In genomic region chr1:1540817-1541628, GRCh38 we compare ENCODE assay signal across 9 cellular contexts. TPM values are rescaled to one million over a fixed set of nuclear protein-coding genes. Genes with fewer than 3 reads are reported as not detected.
DNase-seq lines count a peak whose midpoint lies in the region; ATAC-seq and TF ChIP-seq lines count a peak whose summit lies in the region.
"Had no signal": no experiment of that assay in that cellular context is flagged by ENCODE, and none has a peak within 500 bp of the region (broad histone marks: within the 10 kb centered on the region; RNA-seq: fewer than 3 reads in every experiment).

No MANE protein-coding gene starts in this region.

- H3K27me3 Mint-ChIP-seq in activated CD4-positive, alpha-beta T cell treated with anti-CD3 and anti-CD28 coated beads for 36 hours = no peaks in the 10 kb centered on the region
- H3K27me3 Mint-ChIP-seq in activated CD4-positive, alpha-beta T cell treated with anti-CD3 and anti-CD28 coated beads, Interleukin-2, amount 10 ng/mL, durations not matched to agents 24 days and 14 days = peaks cover 1% of the 10 kb centered on the region
- H3K27me3 Mint-ChIP-seq in endothelial cell (ENCODE audit: unreplicated experiment) = peaks cover 22% of the 10 kb centered on the region

- WGBS in mesodermal cell (ENCODE audit: insufficient coverage in 2 of 2), 2 experiments = 61 to 67% methylated on average over 52 to 53 of the region's 53 CpGs
- 50 to 69% methylated on average over 9 to 23 of the region's 53 CpGs for WGBS in thyroid gland, 2 donors
- WGBS in lower leg skin, 2 donors = 55 to 57% methylated on average over 33 to 52 of the region's 53 CpGs

- H3K36me3 Mint-ChIP-seq in activated CD4-positive, alpha-beta T cell treated with anti-CD3 and anti-CD28 coated beads for 36 hours (ENCODE audit: low read depth) = peaks cover 10% of the 10 kb centered on the region
- H3K36me3 Mint-ChIP-seq in activated CD4-positive, alpha-beta T cell treated with anti-CD3 and anti-CD28 coated beads, Interleukin-2, amount 10 ng/mL, durations not matched to agents 24 days and 14 days (ENCODE audit: low read depth) = peaks cover 22% of the 10 kb centered on the region
- H3K36me3 Mint-ChIP-seq in endothelial cell (ENCODE audit: low read depth, unreplicated experiment) = peaks cover 15% of the 10 kb centered on the region

- H3K4me1 ChIP-seq in mesodermal cell (ENCODE audit: control insufficient read depth, insufficient read depth, low read length, poor library complexity, severe bottlenecking) (peaks cover 9% of the 10 kb centered on the region), thyroid gland (peaks cover 23 to 35% of the 10 kb centered on the region in 2 donors)

- no peaks in the 10 kb centered on the region for H3K9me3 Mint-ChIP-seq in activated CD4-positive, alpha-beta T cell treated with anti-CD3 and anti-CD28 coated beads for 36 hours (ENCODE audit: low read depth)
- H3K9me3 Mint-ChIP-seq in activated CD4-positive, alpha-beta T cell treated with anti-CD3 and anti-CD28 coated beads, Interleukin-2, amount 10 ng/mL, durations not matched to agents 24 days and 14 days = no peaks in the 10 kb centered on the region
- H3K9me3 Mint-ChIP-seq in endothelial cell (ENCODE audit: unreplicated experiment) = no peaks in the 10 kb centered on the region

- no peak overlapping the region for H3K27ac Mint-ChIP-seq in activated CD4-positive, alpha-beta T cell treated with anti-CD3 and anti-CD28 coated beads for 36 hours
- H3K27ac Mint-ChIP-seq in activated CD4-positive, alpha-beta T cell treated with anti-CD3 and anti-CD28 coated beads, Interleukin-2, amount 10 ng/mL, durations not matched to agents 24 days and 14 days = no peak overlapping the region
- H3K27ac Mint-ChIP-seq in endothelial cell (ENCODE audit: unreplicated experiment) = peak overlapping the region; percentile 42

- no peak for ATAC-seq in activated CD4-positive, alpha-beta T cell treated with anti-CD3 and anti-CD28 coated beads for 36 hours

- intact Hi-C loops in activated CD4-positive, alpha-beta T cell treated with anti-CD3 and anti-CD28 coated beads for 36 hours (cut with DNase I, micrococcal nuclease) = no loop called here
- intact Hi-C loops in activated CD4-positive, alpha-beta T cell treated with anti-CD3 and anti-CD28 coated beads, Interleukin-2, amount 10 ng/mL, durations not matched to agents 24 days and 14 days (cut with micrococcal nuclease) = no loop called here
- intact Hi-C loops in thyroid gland (cut with DNase I) (no loop called here), lower leg skin (cut with DNase I; ENCODE audit: low total_unique reads) (loop anchor here (5.0 kb wide), 1 partner anchor 1831 kb away; no protein-coding TSS in a partner anchor)

- H3K9me3 ChIP-seq in mesodermal cell (ENCODE audit: control insufficient read depth, low read length) = no peaks in the 10 kb centered on the region
- no peaks in the 10 kb centered on the region for H3K9me3 ChIP-seq in thyroid gland

- H3K4me1 Mint-ChIP-seq in activated CD4-positive, alpha-beta T cell treated with anti-CD3 and anti-CD28 coated beads for 36 hours = no peaks in the 10 kb centered on the region
- peaks cover 1% of the 10 kb centered on the region for H3K4me1 Mint-ChIP-seq in activated CD4-positive, alpha-beta T cell treated with anti-CD3 and anti-CD28 coated beads, Interleukin-2, amount 10 ng/mL, durations not matched to agents 24 days and 14 days
- H3K4me1 Mint-ChIP-seq in endothelial cell (ENCODE audit: unreplicated experiment) = peaks cover 8% of the 10 kb centered on the region

- POLR2A ChIA-PET in activated CD4-positive, alpha-beta T cell treated with anti-CD3 and anti-CD28 coated beads for 36 hours (lab: Charles Lee) = no interaction called here

- no peaks in the 10 kb centered on the region for H3K27me3 ChIP-seq in thyroid gland

- DNase-seq in activated CD4-positive, alpha-beta T cell treated with anti-CD3 and anti-CD28 coated beads for 36 hours = no peak
- no peak for DNase-seq in activated CD4-positive, alpha-beta T cell treated with anti-CD3 and anti-CD28 coated beads, Interleukin-2, amount 10 ng/mL, durations not matched to agents 24 days and 14 days
- DNase-seq in endothelial cell (ENCODE audit: low spot score) (no peak), thyroid gland (no peak), lower leg skin (ENCODE audit: low spot score in 2 of 2) (no peak), pons (ENCODE audit: low spot score) (no peak), GDM1 (lab: John Stamatoyannopoulos, UW) (no peak)

- no peak for TF ChIP-seq CTCF in endothelial cell (IDR thresholded peaks at IDR 0.05; ENCODE audit: unreplicated experiment)
- TF ChIP-seq CTCF in thyroid gland (IDR thresholded peaks at IDR 0.05) = no peak
- no peak for TF ChIP-seq CTCF in lower leg skin (IDR thresholded peaks at IDR 0.05)

- peak overlapping the region; percentile 30 for H3K4me3 Mint-ChIP-seq in activated CD4-positive, alpha-beta T cell treated with anti-CD3 and anti-CD28 coated beads for 36 hours
- H3K4me3 Mint-ChIP-seq in activated CD4-positive, alpha-beta T cell treated with anti-CD3 and anti-CD28 coated beads, Interleukin-2, amount 10 ng/mL, durations not matched to agents 24 days and 14 days = no peak overlapping the region
- H3K4me3 Mint-ChIP-seq in endothelial cell (ENCODE audit: unreplicated experiment) = peak overlapping the region; percentile 60

- peak overlapping the region; percentile 44 for H3K4me3 ChIP-seq in mesodermal cell (ENCODE audit: extremely low read depth, insufficient read depth, low read length, poor library complexity, severe bottlenecking)
- H3K4me3 ChIP-seq in thyroid gland (replicated peaks in 1 of 3) = peak overlapping the region in 1 of 3 donors; percentile 59
- no peak overlapping the region for H3K4me3 ChIP-seq in lower leg skin (ENCODE audit: low read depth, poor library complexity, severe bottlenecking)

- H3K36me3 ChIP-seq in mesodermal cell (ENCODE audit: control insufficient read depth, insufficient read depth, low read length) = peaks cover 48% of the 10 kb centered on the region
- H3K36me3 ChIP-seq in thyroid gland = peaks cover 4 to 5% of the 10 kb centered on the region in 2 donors

- TF ChIP-seq POLR2A in thyroid gland (IDR thresholded peaks at IDR 0.05) = no peak
- TF ChIP-seq POLR2A in lower leg skin (IDR thresholded peaks at IDR 0.05) = no peak

- H3K27ac ChIP-seq in mesodermal cell (ENCODE audit: low read depth, low read length, severe bottlenecking) (no peak overlapping the region), thyroid gland (peak overlapping the region; percentile 38 to 66 (median 64))

- CTCF ChIA-PET in activated CD4-positive, alpha-beta T cell treated with anti-CD3 and anti-CD28 coated beads for 36 hours (lab: Charles Lee) = no interaction called here

RNA-seq across cellular contexts. Expression of gene TMEM240, which starts 0.6 kb away (rescaled TPM):
- under 1 TPM; 0.42 to 0.46 TPM for total RNA-seq in activated CD4-positive, alpha-beta T cell treated with anti-CD3 and anti-CD28 coated beads for 36 hours
- 0.52 TPM in 1 of 2 replicates, not detected in the other for total RNA-seq in activated CD4-positive, alpha-beta T cell treated with anti-CD3 and anti-CD28 coated beads, Interleukin-2, amount 10 ng/mL, durations not matched to agents 24 days and 14 days
- total RNA-seq in endothelial cell (ENCODE audit: unreplicated experiment) (6.6 TPM), thyroid gland (1 to 10 TPM; 1.2 to 4.5 (median 1.3) TPM), lower leg skin (1 to 10 TPM in 2 of 4 donors, under 1 TPM in 1, not detected in 1; 0.57 to 2.6 (median 2.0) TPM)
- 9.3 TPM for polyA plus RNA-seq in mesodermal cell (2013, experiment 1 of 2)
- 8.6 TPM for polyA plus RNA-seq in mesodermal cell (2013, experiment 2 of 2)
- total RNA-seq: A172 had no signal

RNA-seq across cellular contexts. Expression of gene ATAD3A, which starts 29.1 kb away (rescaled TPM):
- total RNA-seq in activated CD4-positive, alpha-beta T cell treated with anti-CD3 and anti-CD28 coated beads for 36 hours = 10 to 100 TPM; 39.9 to 42.9 TPM
- total RNA-seq in activated CD4-positive, alpha-beta T cell treated with anti-CD3 and anti-CD28 coated beads, Interleukin-2, amount 10 ng/mL, durations not matched to agents 24 days and 14 days = 102 and 107 TPM in 2 replicates
- total RNA-seq in endothelial cell (ENCODE audit: unreplicated experiment) = 30.4 TPM
- 34.4 TPM for polyA plus RNA-seq in mesodermal cell (2013, experiment 1 of 2)
- polyA plus RNA-seq in mesodermal cell (2013, experiment 2 of 2) = 30.2 TPM
- total RNA-seq in thyroid gland = 10 to 100 TPM; 21.6 to 34.2 (median 28.5) TPM
- total RNA-seq in lower leg skin = 10 to 100 TPM; 23.2 to 33.3 (median 26.9) TPM

RNA-seq across cellular contexts. Expression of gene SSU72, which starts 33.6 kb away (rescaled TPM):
- 100 to 1,000 TPM; 105 to 123 TPM for total RNA-seq in activated CD4-positive, alpha-beta T cell treated with anti-CD3 and anti-CD28 coated beads for 36 hours
- 134 TPM in 2 replicates for total RNA-seq in activated CD4-positive, alpha-beta T cell treated with anti-CD3 and anti-CD28 coated beads, Interleukin-2, amount 10 ng/mL, durations not matched to agents 24 days and 14 days
- total RNA-seq in endothelial cell (ENCODE audit: unreplicated experiment) (114 TPM), thyroid gland (100 to 1,000 TPM; 204 to 294 (median 241) TPM), lower leg skin (100 to 1,000 TPM in 3 of 4 donors, 10 to 100 TPM in 1; 96.4 to 163 (median 123) TPM)
- 130 TPM for polyA plus RNA-seq in mesodermal cell (2013, experiment 1 of 2)
- polyA plus RNA-seq in mesodermal cell (2013, experiment 2 of 2) = 125 TPM

RNA-seq across cellular contexts. Expression of gene FNDC10, which starts 58.9 kb away (rescaled TPM):
- total RNA-seq in activated CD4-positive, alpha-beta T cell treated with anti-CD3 and anti-CD28 coated beads for 36 hours = 1 to 10 TPM; 1.7 to 1.9 TPM
- 14.3 and 15.9 TPM in 2 replicates for total RNA-seq in activated CD4-positive, alpha-beta T cell treated with anti-CD3 and anti-CD28 coated beads, Interleukin-2, amount 10 ng/mL, durations not matched to agents 24 days and 14 days
- 11.6 TPM for total RNA-seq in endothelial cell (ENCODE audit: unreplicated experiment)
- polyA plus RNA-seq in mesodermal cell (2013, experiment 1 of 2) = 4.2 TPM
- polyA plus RNA-seq in mesodermal cell (2013, experiment 2 of 2) = 4.1 TPM
- 1 to 10 TPM; 1.0 to 9.9 (median 5.3) TPM for total RNA-seq in thyroid gland
- total RNA-seq in lower leg skin = 10 to 100 TPM; 10.5 to 18.9 (median 13.3) TPM
- total RNA-seq: A172 had no signal
